Comparison of ENCODE assay signal across 8 cellular contexts in the genomic region with DNA sequence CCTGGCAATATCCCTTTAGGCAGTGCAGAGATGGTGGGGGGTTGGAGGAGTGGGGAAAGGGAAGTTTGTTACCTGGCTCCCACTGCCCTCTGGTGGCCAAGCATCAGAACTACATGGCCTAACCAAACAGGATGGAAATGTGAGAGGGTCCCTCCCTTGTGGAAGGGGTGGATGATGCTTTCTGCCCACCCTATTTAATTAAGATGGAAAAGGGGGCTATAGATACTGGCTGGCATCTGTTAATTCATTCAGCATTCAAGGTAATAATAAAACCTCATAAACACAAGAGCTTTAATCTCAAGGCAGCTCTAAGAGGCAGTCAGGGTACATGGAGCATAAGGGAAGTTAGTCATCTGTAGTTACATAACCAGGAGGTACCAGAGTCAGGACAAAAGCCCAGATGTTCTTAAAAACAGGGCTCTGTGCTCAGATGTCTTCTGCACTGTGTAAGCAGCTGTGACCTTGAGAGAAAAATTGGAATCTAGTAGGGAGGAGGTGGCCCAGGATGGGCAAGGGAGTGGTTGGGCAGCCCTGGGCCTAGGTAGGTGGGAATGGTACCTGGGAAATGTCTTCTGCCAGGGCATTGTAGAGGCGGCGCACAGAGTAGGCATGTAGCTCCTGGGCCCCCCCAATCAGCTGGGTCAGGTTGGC. TPM values are rescaled to one million over a fixed set of nuclear protein-coding genes. Genes with fewer than 3 reads are reported as not detected.
DNase-seq lines count a peak whose midpoint lies in the region; ATAC-seq and TF ChIP-seq lines count a peak whose summit lies in the region.

No MANE protein-coding gene starts in this region.

- H3K27me3 Mint-ChIP-seq in CD4-positive, alpha-beta T cell, result no peaks in the 10 kb centered on the region
- no peaks in the 10 kb centered on the region; the same call in 1 of the 2 replicates for H3K27me3 Mint-ChIP-seq in H9 (ENCODE audit: low read depth)

- H3K9me3 Mint-ChIP-seq in CD4-positive, alpha-beta T cell, result no peaks in the 10 kb centered on the region
- no peaks in the 10 kb centered on the region for H3K9me3 Mint-ChIP-seq in H9

- no peak overlapping the region for H3K4me3 ChIP-seq in PC-9

- peaks cover 45% of the 10 kb centered on the region for H3K4me1 Mint-ChIP-seq in CD4-positive, alpha-beta T cell (ENCODE audit: low read depth)
- H3K4me1 Mint-ChIP-seq in H9, result peaks cover 13 to 27% of the 10 kb centered on the region in 2 experiments

- H4K5ac ChIP-seq in H9 (ENCODE audit: insufficient read length, low read depth, low read length), result no peak overlapping the region

- no peaks in the 10 kb centered on the region for H3K36me3 ChIP-seq in PC-9 (ENCODE audit: low read depth)

- no peak overlapping the region for H2BK15ac ChIP-seq in H9 (ENCODE audit: low read depth, low read length)

- H3K18ac ChIP-seq in H9 (ENCODE audit: insufficient read length, low read depth, low read length), result no peak overlapping the region

- no peak overlapping the region for H2BK12ac ChIP-seq in H9 (ENCODE audit: insufficient read length, low read depth, low read length)

- no peak overlapping the region for H4K8ac ChIP-seq in H9 (replicated peaks; ENCODE audit: insufficient read length, low read depth, low read length)

- peak; percentile 27 for ATAC-seq in CD4-positive, alpha-beta T cell (ENCODE audit: poor library complexity)
- ATAC-seq in GM21786 (IDR thresholded peaks at IDR 0.05; ENCODE audit: unreplicated experiment), result no peak
- ATAC-seq in GM19455 (IDR thresholded peaks at IDR 0.05; ENCODE audit: unreplicated experiment), result no peak

- peak; percentile 38 to 65 (median 42) for DNase-seq in CD4-positive, alpha-beta T cell
- DNase-seq in H9, result peak; percentile 69
- DNase-seq in PC-9, result peak in 1 of 2 experiments; percentile 19
- peak; percentile 43 for DNase-seq in activated gamma-delta T cell treated with anti-CD3 and anti-CD28 coated beads, Interleukin-2, amount 50 U/mL, for 16 hours (ENCODE audit: low read depth)
- peak in 34 of 42 donors; percentile 53 to 86 (median 70) for DNase-seq in head of caudate nucleus
- peak in 2 of 3 donors; percentile 42 to 54 for DNase-seq in stimulated activated CD4-positive, alpha-beta T cell treated with anti-CD3 and anti-CD28 coated beads, Interleukin-12 subunit alpha, Interleukin-12 subunit beta, amount 100 ng/mL, for 48 hours (ENCODE audit: low read depth in 2 of 3, low spot score in 1 of 3)

- no peak overlapping the region for H3K27ac ChIP-seq in CD4-positive, alpha-beta T cell (ENCODE audit: low read depth, low read length)
- H3K27ac ChIP-seq in H9 (ENCODE audit: insufficient read length, low read depth, low read length) (no peak overlapping the region), PC-9 (no peak overlapping the region)

- no peaks in the 10 kb centered on the region for H3K9me2 ChIP-seq in PC-9 (ENCODE audit: insufficient read depth)

- H3K79me2 ChIP-seq in H9 (ENCODE audit: insufficient read depth, low read length), result no peaks in the 10 kb centered on the region
- H3K79me2 ChIP-seq in PC-9 (ENCODE audit: low read depth), result peaks cover 13% of the 10 kb centered on the region

- H3K4ac ChIP-seq in H9 (ENCODE audit: low read depth, low read length), result no peak overlapping the region

- CTCF ChIA-PET in CD4-positive, alpha-beta T cell (lab: Charles Lee), result interaction anchor here (0.8 to 6.0 kb wide), 2 partner anchors 9 to 84 kb away, joined by 4 to 67 read pairs; no protein-coding TSS in a partner anchor
- CTCF ChIA-PET in PC-9 (lab: Charles Lee), result no interaction called here

- peak overlapping the region; percentile 55 for H3K27ac Mint-ChIP-seq in CD4-positive, alpha-beta T cell
- H3K27ac Mint-ChIP-seq in H9, result peak overlapping the region in 1 of 3 experiments; percentile 87; a peak in 1 of 7 replicates

- no peak overlapping the region for H2AK5ac ChIP-seq in H9 (ENCODE audit: insufficient read length, low read length)

- H3T11ph ChIP-seq in H9 (ENCODE audit: low read length), result no peak overlapping the region

- peak; percentile 94 for TF ChIP-seq CTCF in CD4-positive, alpha-beta T cell (IDR thresholded peaks at IDR 0.05)
- peak; percentile 96 for TF ChIP-seq CTCF in H9 (conservative IDR thresholded peaks at IDR 0.05)
- peak; percentile 86 for TF ChIP-seq CTCF in PC-9 (conservative IDR thresholded peaks at IDR 0.05)

- intact Hi-C loops in CD4-positive, alpha-beta T cell (cut with DNase I, micrococcal nuclease), result loop anchor here (1.0 to 10.0 kb wide), 6 partner anchors 85 to 552 kb away; a partner anchor contains a TSS
- intact Hi-C loops in PC-9 (cut with micrococcal nuclease; ENCODE audit: unreplicated experiment), result loop anchor here (1.0 kb wide), 1 partner anchor 85 kb away; no protein-coding TSS in a partner anchor
- intact Hi-C loops in head of caudate nucleus (cut with DNase I), result loop anchor here (2.0 kb wide), 1 partner anchor 86 kb away; no protein-coding TSS in a partner anchor

- H3K56ac ChIP-seq in H9 (ENCODE audit: insufficient read length, low read depth, low read length), result no peak overlapping the region

- H2AFZ ChIP-seq in H9 (ENCODE audit: low read length) (no peak overlapping the region), PC-9 (no peak overlapping the region)

- no peaks in the 10 kb centered on the region for H3K27me3 ChIP-seq in CD4-positive, alpha-beta T cell (ENCODE audit: control insufficient read depth, insufficient read depth, low read length)
- H3K27me3 ChIP-seq in H9 (ENCODE audit: insufficient read depth, low read length), result no peaks in the 10 kb centered on the region
- no peaks in the 10 kb centered on the region for H3K27me3 ChIP-seq in PC-9 (ENCODE audit: insufficient read depth, low read depth)

- H3K9ac ChIP-seq in H9 (ENCODE audit: extremely low read depth, insufficient read length, low read length), result no peak overlapping the region

- H2BK120ac ChIP-seq in H9 (ENCODE audit: low read depth, low read length, poor library complexity, severe bottlenecking), result no peak overlapping the region

- WGBS in H9 (ENCODE audit: extremely low coverage, insufficient read length, low lambda C conversion rate), result no CpG with 5 or more reads among the region's 2 CpGs

- H3F3A ChIP-seq in PC-9 (ENCODE audit: insufficient read depth, low read depth), result peaks cover 9% of the 10 kb centered on the region

- no peak overlapping the region for H3K4me2 ChIP-seq in H9 (ENCODE audit: insufficient read depth, insufficient read length, low read length)
- H3K4me2 ChIP-seq in PC-9, result no peak overlapping the region

- POLR2A ChIA-PET in CD4-positive, alpha-beta T cell (lab: Charles Lee), result interaction anchor here (0.7 to 1.3 kb wide), 2 partner anchors 48 to 94 kb away, joined by 3 read pairs; a partner anchor contains a TSS
- POLR2A ChIA-PET in PC-9 (lab: Charles Lee; ENCODE audit: unreplicated experiment), result no interaction called here

- H3K23ac ChIP-seq in H9 (ENCODE audit: insufficient read length, low read depth, low read length), result no peak overlapping the region

- H3K9me3 ChIP-seq in CD4-positive, alpha-beta T cell (ENCODE audit: control insufficient read depth, low read length), result no peaks in the 10 kb centered on the region
- H3K9me3 ChIP-seq in H9 (ENCODE audit: control insufficient read depth, low read depth, low read length) (no peaks in the 10 kb centered on the region), PC-9 (ENCODE audit: insufficient read depth, low read depth) (no peaks in the 10 kb centered on the region)

- H3K14ac ChIP-seq in H9 (ENCODE audit: insufficient read depth, low read length), result no peak overlapping the region

- peaks cover 3% of the 10 kb centered on the region for H4K20me1 ChIP-seq in H9 (ENCODE audit: control insufficient read depth, insufficient read depth, insufficient read length)
- H4K20me1 ChIP-seq in PC-9 (ENCODE audit: insufficient read depth), result no peaks in the 10 kb centered on the region; the same call in 1 of the 2 replicates

- peaks cover 77% of the 10 kb centered on the region for H3K36me3 Mint-ChIP-seq in CD4-positive, alpha-beta T cell (ENCODE audit: low read depth)
- peaks cover 17 to 76% (median 68%) of the 10 kb centered on the region in 3 experiments for H3K36me3 Mint-ChIP-seq in H9 (ENCODE audit: insufficient read depth in 1 of 3, low read depth in 3 of 3)

- BruUV-seq in PC-9 (replicated peaks; lab: Mats Ljungman, UMichigan), result no TSS peak

- H2BK5ac ChIP-seq in H9 (ENCODE audit: insufficient read length, low read length), result no peak overlapping the region

- H3K4me3 Mint-ChIP-seq in CD4-positive, alpha-beta T cell, result peak overlapping the region; percentile 66
- H3K4me3 Mint-ChIP-seq in H9, result peak overlapping the region in 1 of 2 experiments; percentile 56; a peak in 1 of 5 replicates

- H2BK20ac ChIP-seq in H9 (ENCODE audit: low read depth, low read length, poor library complexity, severe bottlenecking), result no peak overlapping the region

- H3K4me1 ChIP-seq in H9 (ENCODE audit: insufficient read depth, low read length), result peaks cover 3% of the 10 kb centered on the region; the same call in 1 of the 2 replicates
- H3K4me1 ChIP-seq in PC-9 (replicated peaks; ENCODE audit: insufficient read depth), result peaks cover 7% of the 10 kb centered on the region

- no peak overlapping the region for H4K91ac ChIP-seq in H9 (ENCODE audit: insufficient read length, low read depth, low read length)

- peaks cover 3% of the 10 kb centered on the region for H3K23me2 ChIP-seq in H9 (ENCODE audit: insufficient read length, low read depth, low read length, poor library complexity, severe bottlenecking)

- H3K79me1 ChIP-seq in H9 (ENCODE audit: insufficient read depth, low read depth, low read length, poor library complexity, severe bottlenecking), result no peaks in the 10 kb centered on the region

RNA-seq across cellular contexts. Expression of a gene that starts 4.6 kb away (rescaled TPM):
- total RNA-seq in CD4-positive, alpha-beta T cell, result 100 to 1,000 TPM; 193 to 198 TPM
- total RNA-seq in H9 (2021), result 107 and 121 TPM in 2 replicates
- 128 and 160 TPM in 2 replicates for total RNA-seq in PC-9 (2021)

RNA-seq across cellular contexts. Expression of a gene that starts 6.9 kb away (rescaled TPM):
- total RNA-seq in CD4-positive, alpha-beta T cell, result 10 to 100 TPM; 13.0 to 13.4 TPM
- total RNA-seq in H9 (2021), result 13.4 and 15.6 TPM in 2 replicates
- total RNA-seq in PC-9 (2021), result 3.4 and 4.1 TPM in 2 replicates

RNA-seq across cellular contexts. Expression of a gene that starts 11.4 kb away (rescaled TPM):
- total RNA-seq in CD4-positive, alpha-beta T cell, result under 1 TPM; 0.19 to 0.22 TPM
- total RNA-seq in H9 (2021), result 19.2 and 19.4 TPM in 2 replicates
- 3.7 and 5.3 TPM in 2 replicates for total RNA-seq in PC-9 (2021)

RNA-seq across cellular contexts. Expression of a gene that starts 15.6 kb away (rescaled TPM):
- not detected for total RNA-seq in CD4-positive, alpha-beta T cell
- 6.7 and 6.8 TPM in 2 replicates for total RNA-seq in H9 (2021)
- total RNA-seq in PC-9 (2021), result not detected in 2 replicates
